Comparison of ENCODE assay signal across 9 cellular contexts in the genomic region with DNA sequence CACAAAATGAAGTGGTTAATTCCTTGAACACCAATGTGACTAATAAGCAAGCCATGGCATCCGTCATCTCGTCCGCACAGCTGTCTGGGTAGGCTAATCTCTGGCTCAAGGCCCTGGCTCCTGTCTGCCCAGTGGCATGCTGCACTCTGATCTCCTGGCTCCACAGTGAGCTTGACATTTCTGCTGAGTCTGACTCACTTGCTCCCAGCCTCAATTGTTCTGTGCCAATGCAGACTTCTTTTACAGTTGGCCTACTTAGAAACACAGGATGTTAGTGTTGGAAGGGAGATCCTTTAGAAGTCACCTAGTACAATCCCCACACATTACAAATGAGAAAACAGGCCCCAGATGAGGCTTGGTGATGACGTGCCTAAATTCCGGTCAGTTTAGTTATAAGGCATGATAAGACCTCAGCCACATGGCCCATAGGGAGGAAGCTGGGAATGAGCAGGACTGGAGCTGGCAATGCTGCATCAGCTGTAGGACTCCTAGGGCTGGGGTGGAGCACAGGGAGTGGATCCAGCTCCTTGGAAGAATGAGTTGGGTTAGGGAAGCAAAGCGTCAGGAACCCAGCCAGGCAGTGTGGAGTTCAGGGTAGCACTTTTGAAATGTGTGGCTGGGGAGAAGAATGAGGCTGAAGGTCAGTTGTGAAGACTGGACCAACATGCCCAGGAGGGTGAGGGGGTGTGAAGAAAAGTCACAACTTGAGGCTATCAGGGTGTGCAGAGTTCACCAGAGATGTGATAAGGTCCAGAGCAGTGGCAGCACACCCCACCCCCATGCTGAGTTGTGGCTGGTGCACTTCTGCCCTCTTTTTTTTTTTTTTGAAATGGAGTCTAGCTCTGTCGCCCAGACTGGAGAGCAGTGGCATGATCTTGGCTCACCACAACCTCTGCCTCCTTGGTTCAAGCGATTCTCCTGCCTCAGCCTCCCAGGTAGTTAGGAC.
DNase-seq lines count a peak whose midpoint lies in the region; ATAC-seq and TF ChIP-seq lines count a peak whose summit lies in the region.
"Had no signal": no experiment of that assay in that cellular context is flagged by ENCODE, and none has a peak within 500 bp of the region (broad histone marks: within the 10 kb centered on the region; RNA-seq: fewer than 3 reads in every experiment).

No MANE protein-coding gene starts in this region.

- POLR2A ChIA-PET in AG04449 (lab: Yijun Ruan, JAX) (interaction anchor here (0.6 to 2.0 kb wide), 13 partner anchors 10 to 456 kb away, joined by 3 to 37 read pairs (median 6); a partner anchor contains a TSS), PC-3 (lab: Charles Lee; ENCODE audit: unreplicated experiment) (no interaction called here)
- POLR2A ChIA-PET in CD8-positive, alpha-beta T cell (lab: Charles Lee) = no interaction called here

- peak overlapping the region; percentile 19; the same call in 1 of the 2 replicates for H2AFZ ChIP-seq in PC-3 (ENCODE audit: low read length)

- no peaks in the 10 kb centered on the region for H3K4me1 Mint-ChIP-seq in CD8-positive, alpha-beta T cell (ENCODE audit: low read depth)

- ATAC-seq in PC-3 = peak; percentile 90
- no peak for ATAC-seq in CD8-positive, alpha-beta T cell

- H3F3A ChIP-seq in PC-3 (ENCODE audit: low read length, unreplicated experiment) = no peaks in the 10 kb centered on the region

- no peak overlapping the region for H3K4me3 Mint-ChIP-seq in CD8-positive, alpha-beta T cell

- 36 to 41% methylated on average over 8 of the region's 8 CpGs for WGBS in esophagus, 2 donors
- WGBS in prostate gland = 45% methylated on average over 8 of the region's 8 CpGs

- no TSS peak for BruUV-seq in PC-3 (replicated peaks; lab: Mats Ljungman, UMichigan)

- no peaks in the 10 kb centered on the region for H3K79me2 ChIP-seq in PC-3 (ENCODE audit: low read length)

- H3K9me3 ChIP-seq in PC-3 (ENCODE audit: low read length) = no peaks in the 10 kb centered on the region
- H3K9me3 ChIP-seq in esophagus (ENCODE audit: control insufficient read depth in 2 of 2, insufficient read depth in 1 of 2, low read depth in 1 of 2, low read length in 1 of 2) = no peaks in the 10 kb centered on the region
- no peaks in the 10 kb centered on the region for H3K9me3 ChIP-seq in muscle layer of duodenum (ENCODE audit: control insufficient read depth in 1 of 2, low read length in 2 of 2)
- no peaks in the 10 kb centered on the region for H3K9me3 ChIP-seq in prostate gland
- H3K9me3 ChIP-seq in CD8-positive, alpha-beta T cell (ENCODE audit: low read length) = no peaks in the 10 kb centered on the region
- H3K9me3 ChIP-seq: Caco-2 had no signal

- H3K27me3 ChIP-seq in PC-3 (ENCODE audit: low read length) = no peaks in the 10 kb centered on the region
- no peaks in the 10 kb centered on the region for H3K27me3 ChIP-seq in esophagus (ENCODE audit: control insufficient read depth in 1 of 2, insufficient read depth in 2 of 2, low read length in 2 of 2)
- H3K27me3 ChIP-seq in muscle layer of duodenum (ENCODE audit: low read depth, low read length) = no peaks in the 10 kb centered on the region
- H3K27me3 ChIP-seq in prostate gland (replicated peaks; ENCODE audit: insufficient read depth) = no peaks in the 10 kb centered on the region
- no peaks in the 10 kb centered on the region for H3K27me3 ChIP-seq in CD8-positive, alpha-beta T cell (ENCODE audit: insufficient read depth, low read length)

- no peaks in the 10 kb centered on the region for H3K9me2 ChIP-seq in PC-3 (replicated peaks; ENCODE audit: low read length)

- peak overlapping the region; percentile 35 for H3K4me2 ChIP-seq in PC-3 (ENCODE audit: low read length)

- CTCF ChIA-PET in AG04449 (lab: Yijun Ruan, JAX) (interaction anchor here (0.7 to 2.9 kb wide), 7 partner anchors 11 to 105 kb away, joined by 3 to 17 read pairs (median 5); a partner anchor contains a TSS), PC-3 (lab: Charles Lee) (no interaction called here)
- CTCF ChIA-PET in CD8-positive, alpha-beta T cell (lab: Charles Lee) = interaction anchor here (1.3 kb wide), 1 partner anchor 9 kb away, joined by 3 read pairs; no protein-coding TSS in a partner anchor

- TF ChIP-seq CTCF in AG04449 (IDR thresholded peaks at IDR 0.05; ENCODE audit: insufficient read depth, low read length, missing control alignments) (no peak), PC-3 (conservative IDR thresholded peaks at IDR 0.05; ENCODE audit: low read depth, low read length) (no peak), prostate gland (IDR thresholded peaks at IDR 0.05) (no peak)
- TF ChIP-seq CTCF in CD8-positive, alpha-beta T cell (IDR thresholded peaks at IDR 0.05) = no peak

- peaks cover 28% of the 10 kb centered on the region for H3K4me1 ChIP-seq in PC-3 (ENCODE audit: insufficient read depth, low read length)
- H3K4me1 ChIP-seq in esophagus (ENCODE audit: control insufficient read depth in 2 of 2, insufficient read depth in 2 of 2, low read length in 1 of 2) = peaks cover 0 to 4% of the 10 kb centered on the region in 2 donors
- H3K4me1 ChIP-seq in muscle layer of duodenum (ENCODE audit: control insufficient read depth in 1 of 2, insufficient read depth in 2 of 2, low read length in 2 of 2) = peaks cover 0 to 6% of the 10 kb centered on the region in 2 donors
- H3K4me1 ChIP-seq in prostate gland (replicated peaks) = no peaks in the 10 kb centered on the region
- H3K4me1 ChIP-seq in CD8-positive, alpha-beta T cell (ENCODE audit: insufficient read depth, low read length) = no peaks in the 10 kb centered on the region

- no peak overlapping the region for H3K27ac Mint-ChIP-seq in CD8-positive, alpha-beta T cell

- H3K27ac ChIP-seq in PC-3 (ENCODE audit: low read length) = peak overlapping the region; percentile 90
- H3K27ac ChIP-seq in esophagus (ENCODE audit: low read depth in 2 of 2, low read length in 1 of 2) = peak overlapping the region; percentile 25 to 72
- peak overlapping the region; percentile 49 for H3K27ac ChIP-seq in muscle layer of duodenum (ENCODE audit: low read length)
- no peak overlapping the region for H3K27ac ChIP-seq in prostate gland
- H3K27ac ChIP-seq in CD8-positive, alpha-beta T cell (ENCODE audit: low read depth, low read length) = no peak overlapping the region

- H3K36me3 ChIP-seq in PC-3 (ENCODE audit: low read depth, low read length) (no peaks in the 10 kb centered on the region), esophagus (ENCODE audit: control insufficient read depth in 2 of 2, insufficient read depth in 2 of 2, low read length in 1 of 2) (no peaks in the 10 kb centered on the region), muscle layer of duodenum (ENCODE audit: control insufficient read depth in 1 of 2, insufficient read depth in 2 of 2, low read length in 2 of 2) (no peaks in the 10 kb centered on the region), prostate gland (no peaks in the 10 kb centered on the region)
- no peaks in the 10 kb centered on the region for H3K36me3 ChIP-seq in CD8-positive, alpha-beta T cell (ENCODE audit: insufficient read depth, low read length)

- H3K9ac ChIP-seq in PC-3 (ENCODE audit: low read length) = peak overlapping the region; percentile 40; the same call in 1 of the 2 replicates

- peaks cover 11% of the 10 kb centered on the region for H3K27me3 Mint-ChIP-seq in CD8-positive, alpha-beta T cell (ENCODE audit: low read depth)

- no peaks in the 10 kb centered on the region for H3K36me3 Mint-ChIP-seq in CD8-positive, alpha-beta T cell

- TF ChIP-seq POLR2A in prostate gland (IDR thresholded peaks at IDR 0.05) = no peak

- H3K4me3 ChIP-seq in AG04449 (ENCODE audit: low read depth, low read length) (no peak overlapping the region), PC-3 (ENCODE audit: low read length) (no peak overlapping the region), esophagus (ENCODE audit: low read depth in 1 of 2, low read length in 2 of 2) (no peak overlapping the region), muscle layer of duodenum (ENCODE audit: low read depth in 1 of 2, low read length in 2 of 2) (no peak overlapping the region), prostate gland (no peak overlapping the region)
- no peak overlapping the region for H3K4me3 ChIP-seq in CD8-positive, alpha-beta T cell (ENCODE audit: low read depth, low read length)

- no peaks in the 10 kb centered on the region for H4K20me1 ChIP-seq in PC-3 (ENCODE audit: low read length)

- DNase-seq in AG04449 (ENCODE audit: low read depth, low spot score) = peak; percentile 98
- DNase-seq in PC-3 = peak; percentile 86
- no peak for DNase-seq in activated CD8-positive, alpha-beta memory T cell treated with anti-CD3 and anti-CD28 coated beads, Interleukin-2, amount 50 U/mL, for 48 hours
- DNase-seq in prostate gland (ENCODE audit: low spot score) = no peak
- no peak for DNase-seq in CD8-positive, alpha-beta T cell
- no peak for DNase-seq in DMS79 treated with DMSO at 0.1 percent for 48 hours (lab: John Stamatoyannopoulos, UW)

- intact Hi-C loops in PC-3 (cut with micrococcal nuclease) (no loop called here), prostate gland (cut with DNase I) (no loop called here)
- intact Hi-C loops in CD8-positive, alpha-beta T cell (cut with DNase I, micrococcal nuclease) = no loop called here

- H3K9me3 Mint-ChIP-seq in CD8-positive, alpha-beta T cell = no peaks in the 10 kb centered on the region

Comparison
In these comparisons a context has a peak if more than half of its experiments do, and no peak if none do; other contexts are left out.
1. DNase-seq: peak in AG04449 (single experiment) and PC-3 (single experiment); none in activated CD8-positive, alpha-beta memory T cell treated with anti-CD3 and anti-CD28 coated beads, Interleukin-2, amount 50 U/mL, for 48 hours (single experiment), prostate gland (single experiment), CD8-positive, alpha-beta T cell (0 of 7) and DMS79 treated with DMSO at 0.1 percent for 48 hours (single experiment).
2. H3K27ac ChIP-seq: peak in PC-3 (single experiment), esophagus (2 of 2) and muscle layer of duodenum (single experiment); none in prostate gland (0 of 2) and CD8-positive, alpha-beta T cell (single experiment).